ENCODE assay signal across 11 cellular contexts in genomic region chr3:48405343-48405881, GRCh38. TPM values are rescaled to one million over a fixed set of nuclear protein-coding genes. Genes with fewer than 3 reads are reported as not detected.
DNase-seq lines count a peak whose midpoint lies in the region; ATAC-seq and TF ChIP-seq lines count a peak whose summit lies in the region.
"Had no signal": no experiment of that assay in that cellular context is flagged by ENCODE, and none has a peak within 500 bp of the region (broad histone marks: within the 10 kb centered on the region; RNA-seq: fewer than 3 reads in every experiment).

No MANE protein-coding gene starts in this region.

- no peak overlapping the region for H4K91ac ChIP-seq in mesenchymal stem cell (ENCODE audit: low read length)

- no peaks in the 10 kb centered on the region for H3K79me1 ChIP-seq in mesenchymal stem cell (replicated peaks; ENCODE audit: low read length, poor library complexity, severe bottlenecking)

- no peak overlapping the region for H2BK12ac ChIP-seq in mesenchymal stem cell (ENCODE audit: low read length in 2 of 2)

- 77 to 83% methylated on average over 7 to 11 of the region's 13 CpGs for WGBS in body of pancreas, 2 donors
- WGBS in mesenchymal stem cell = 95% methylated on average over 11 of the region's 13 CpGs

- peaks cover 10 to 16% of the 10 kb centered on the region in 2 donors for H3K36me3 ChIP-seq in body of pancreas (replicated peaks in 1 of 2; ENCODE audit: insufficient read depth in 1 of 2, low read depth in 2 of 2)
- no peaks in the 10 kb centered on the region for H3K36me3 ChIP-seq in mucosa of descending colon (ENCODE audit: low read depth)
- peaks cover 45% of the 10 kb centered on the region for H3K36me3 ChIP-seq in thoracic aorta
- H3K36me3 ChIP-seq in mesenchymal stem cell (ENCODE audit: control insufficient read depth in 1 of 2, insufficient read depth in 2 of 2, low read depth in 1 of 2, low read length in 2 of 2) = peaks cover 60 to 78% of the 10 kb centered on the region in 2 experiments

- TF ChIP-seq CTCF in body of pancreas (IDR thresholded peaks at IDR 0.05) (no peak), mucosa of descending colon (IDR thresholded peaks at IDR 0.05) (no peak), thoracic aorta (IDR thresholded peaks at IDR 0.05) (no peak)

- H3K4me1 ChIP-seq in body of pancreas = peaks cover 13% of the 10 kb centered on the region
- H3K4me1 ChIP-seq in mucosa of descending colon (ENCODE audit: low read depth) = no peaks in the 10 kb centered on the region
- H3K4me1 ChIP-seq in thoracic aorta (ENCODE audit: control insufficient read depth in 1 of 2, low read depth in 2 of 2) = peaks cover 27 to 51% of the 10 kb centered on the region in 2 donors
- peaks cover 6% of the 10 kb centered on the region for H3K4me1 ChIP-seq in mesenchymal stem cell (ENCODE audit: control insufficient read depth, insufficient read depth, low read depth, low read length)

- H3K9me3 Mint-ChIP-seq in activated T-cell treated with anti-CD3 and anti-CD28 coated beads, Interleukin-2, amount 50 U/mL, for 24 hours = no peaks in the 10 kb centered on the region
- H3K9me3 Mint-ChIP-seq: dendritic cell treated with granulocyte-macrophage colony-stimulating factor and Interleukin-4, amounts not matched to agents 40 ng/mL and 50 ng/mL, for 4 days had no signal

- no peaks in the 10 kb centered on the region for H3K9me3 ChIP-seq in body of pancreas
- no peaks in the 10 kb centered on the region for H3K9me3 ChIP-seq in mucosa of descending colon
- H3K9me3 ChIP-seq in thoracic aorta = no peaks in the 10 kb centered on the region
- no peaks in the 10 kb centered on the region for H3K9me3 ChIP-seq in mesenchymal stem cell (ENCODE audit: control insufficient read depth, low read length)
- H3K9me3 ChIP-seq: SK-N-SH had no signal

- no peaks in the 10 kb centered on the region for H3K36me3 Mint-ChIP-seq in activated T-cell treated with anti-CD3 and anti-CD28 coated beads, Interleukin-2, amount 50 U/mL, for 24 hours (ENCODE audit: low read depth)

- TF ChIP-seq POLR2A in body of pancreas (IDR thresholded peaks at IDR 0.05) = no peak

- H3K27ac ChIP-seq in body of pancreas (no peak overlapping the region), thoracic aorta (peak overlapping the region; percentile 92 to 95), mesenchymal stem cell (ENCODE audit: low read length, poor library complexity, severe bottlenecking) (no peak overlapping the region)

- intact Hi-C loops in body of pancreas (cut with DNase I) (no loop called here), mucosa of descending colon (cut with DNase I, micrococcal nuclease) (no loop called here)

- no peak overlapping the region for H2BK15ac ChIP-seq in mesenchymal stem cell (ENCODE audit: low read depth, poor library complexity, severe bottlenecking)

- no peak overlapping the region for H2BK120ac ChIP-seq in mesenchymal stem cell (ENCODE audit: low read depth, low read length)

- peak; percentile 22 for DNase-seq in activated T-cell treated with anti-CD3 and anti-CD28 coated beads, Interleukin-2, amount 50 U/mL, for 24 hours
- no peak for DNase-seq in activated T-cell treated with anti-CD3 and anti-CD28 coated beads for 4 hours
- DNase-seq in body of pancreas = peak; percentile 1 to 12 (median 6)
- DNase-seq in mucosa of descending colon = peak in 2 of 3 donors; percentile 1 to 20
- no peak for DNase-seq in thoracic aorta (ENCODE audit: low spot score)
- DNase-seq in mesenchymal stem cell = no peak
- DNase-seq: NCI-H2171 treated with DMSO at 0.1 percent for 48 hours, SK-N-SH had no signal

- no peak overlapping the region for H3K14ac ChIP-seq in mesenchymal stem cell (ENCODE audit: low read length in 2 of 2)

- H3K9ac ChIP-seq in mesenchymal stem cell (ENCODE audit: low read length) = no peak overlapping the region
- H3K9ac ChIP-seq: SK-N-SH had no signal

- H4K8ac ChIP-seq in mesenchymal stem cell (ENCODE audit: low read length) = no peak overlapping the region

- no peak overlapping the region for H3K4ac ChIP-seq in mesenchymal stem cell (ENCODE audit: low read depth in 1 of 2, low read length in 2 of 2)

- H3K4me2 ChIP-seq in mesenchymal stem cell (ENCODE audit: low read length, poor library complexity, severe bottlenecking) = no peak overlapping the region
- H3K4me2 ChIP-seq: SK-N-SH had no signal

- H3K27me3 ChIP-seq in body of pancreas (no peaks in the 10 kb centered on the region), thoracic aorta (replicated peaks; ENCODE audit: insufficient read depth) (no peaks in the 10 kb centered on the region), mesenchymal stem cell (ENCODE audit: control insufficient read depth in 1 of 2, insufficient read depth in 1 of 2, low read length in 2 of 2) (no peaks in the 10 kb centered on the region)

- no peak overlapping the region for H3K4me3 Mint-ChIP-seq in activated T-cell treated with anti-CD3 and anti-CD28 coated beads, Interleukin-2, amount 50 U/mL, for 24 hours
- H3K4me3 Mint-ChIP-seq: dendritic cell treated with granulocyte-macrophage colony-stimulating factor and Interleukin-4, amounts not matched to agents 40 ng/mL and 50 ng/mL, for 4 days had no signal

- H3K23ac ChIP-seq in mesenchymal stem cell (ENCODE audit: low read length in 2 of 2) = peak overlapping the region in 1 of 2 experiments; percentile 23

- H3K27me3 Mint-ChIP-seq in activated T-cell treated with anti-CD3 and anti-CD28 coated beads, Interleukin-2, amount 50 U/mL, for 24 hours = no peaks in the 10 kb centered on the region
- H3K27me3 Mint-ChIP-seq: dendritic cell treated with granulocyte-macrophage colony-stimulating factor and Interleukin-4, amounts not matched to agents 40 ng/mL and 50 ng/mL, for 4 days had no signal

- ATAC-seq in body of pancreas = no peak
- no peak for ATAC-seq in mucosa of descending colon
- no peak for ATAC-seq in thoracic aorta (ENCODE audit: insufficient number of reproducible peaks, low FRiP score, low read depth)
- ATAC-seq in HG03469 (IDR thresholded peaks at IDR 0.05; ENCODE audit: unreplicated experiment) = no peak
- no peak for ATAC-seq in GM19467 (IDR thresholded peaks at IDR 0.05; ENCODE audit: unreplicated experiment)

- H2AFZ ChIP-seq in mesenchymal stem cell (ENCODE audit: low read depth, low read length) = no peak overlapping the region

- H3K4me1 Mint-ChIP-seq in activated T-cell treated with anti-CD3 and anti-CD28 coated beads, Interleukin-2, amount 50 U/mL, for 24 hours (ENCODE audit: low read depth) = no peaks in the 10 kb centered on the region

- H3K27ac Mint-ChIP-seq in activated T-cell treated with anti-CD3 and anti-CD28 coated beads, Interleukin-2, amount 50 U/mL, for 24 hours = no peak overlapping the region
- H3K27ac Mint-ChIP-seq: dendritic cell treated with granulocyte-macrophage colony-stimulating factor and Interleukin-4, amounts not matched to agents 40 ng/mL and 50 ng/mL, for 4 days had no signal

- no peak overlapping the region for H3K18ac ChIP-seq in mesenchymal stem cell (ENCODE audit: low read depth in 1 of 2, low read length in 2 of 2)

- H2AK5ac ChIP-seq in mesenchymal stem cell (ENCODE audit: low read length, severe bottlenecking) = no peak overlapping the region

- H2BK5ac ChIP-seq in mesenchymal stem cell (ENCODE audit: low read depth, low read length, poor library complexity, severe bottlenecking) = no peak overlapping the region

- no peak overlapping the region for H3K4me3 ChIP-seq in body of pancreas
- no peak overlapping the region for H3K4me3 ChIP-seq in mucosa of descending colon
- no peak overlapping the region for H3K4me3 ChIP-seq in thoracic aorta
- no peak overlapping the region for H3K4me3 ChIP-seq in mesenchymal stem cell (ENCODE audit: insufficient read depth in 1 of 2, low read depth in 1 of 2, low read length in 2 of 2)

RNA-seq across cellular contexts. Expression of gene PLXNB1, which starts 24.5 kb away (rescaled TPM):
- total RNA-seq in body of pancreas (100 to 1,000 TPM; 118 to 311 TPM), mucosa of descending colon (100 to 1,000 TPM in 2 of 3 donors, 10 to 100 TPM in 1; 98.1 to 136 (median 127) TPM), thoracic aorta (100 to 1,000 TPM; 177 to 210 TPM)
- polyA plus RNA-seq in mesenchymal stem cell (2013, experiment 1 of 2) = 15.6 TPM
- 12.6 TPM for polyA plus RNA-seq in mesenchymal stem cell (2013, experiment 2 of 2)

RNA-seq across cellular contexts. Expression of gene FBXW12, which starts 33.4 kb away (rescaled TPM):
- total RNA-seq in body of pancreas = 10 to 100 TPM in 1 of 2 donors, 1 to 10 TPM in 1; 3.4 to 23.7 TPM
- total RNA-seq in mucosa of descending colon = not detected
- total RNA-seq in thoracic aorta = not detected
- polyA plus RNA-seq in mesenchymal stem cell (2013, experiment 1 of 2) = 0.03 TPM
- not detected for polyA plus RNA-seq in mesenchymal stem cell (2013, experiment 2 of 2)

RNA-seq across cellular contexts. Expression of gene CCDC51, which starts 34.5 kb away (rescaled TPM):
- total RNA-seq in body of pancreas (1 to 10 TPM in 1 of 2 donors, under 1 TPM in 1; 0.33 to 2.6 TPM), mucosa of descending colon (10 to 100 TPM; 13.0 to 15.3 (median 14.8) TPM), thoracic aorta (10 to 100 TPM in 1 of 2 donors, 1 to 10 TPM in 1; 5.9 to 15.2 TPM)
- 11.4 TPM for polyA plus RNA-seq in mesenchymal stem cell (2013, experiment 1 of 2)
- polyA plus RNA-seq in mesenchymal stem cell (2013, experiment 2 of 2) = 11.7 TPM

RNA-seq across cellular contexts. Expression of gene TMA7, which starts 34.6 kb away (rescaled TPM):
- 100 to 1,000 TPM; 113 to 156 TPM for total RNA-seq in body of pancreas
- 100 to 1,000 TPM; 130 to 193 (median 153) TPM for total RNA-seq in mucosa of descending colon
- total RNA-seq in thoracic aorta = 100 to 1,000 TPM; 112 to 164 TPM
- polyA plus RNA-seq in mesenchymal stem cell (2013, experiment 1 of 2) = 723 TPM
- 747 TPM for polyA plus RNA-seq in mesenchymal stem cell (2013, experiment 2 of 2)

RNA-seq across cellular contexts. Expression of gene ATRIP, which starts 41.1 kb away (rescaled TPM):
- total RNA-seq in body of pancreas (1 to 10 TPM; 2.6 to 4.3 TPM), mucosa of descending colon (1 to 10 TPM; 4.5 to 7.2 (median 6.2) TPM), thoracic aorta (1 to 10 TPM; 4.0 to 8.3 TPM)
- 4.5 TPM for polyA plus RNA-seq in mesenchymal stem cell (2013, experiment 1 of 2)
- polyA plus RNA-seq in mesenchymal stem cell (2013, experiment 2 of 2) = 4.8 TPM

Comparison
In these comparisons a context has a peak if more than half of its experiments do, and no peak if none do; other contexts are left out.
1. DNase-seq: peak in activated T-cell treated with anti-CD3 and anti-CD28 coated beads, Interleukin-2, amount 50 U/mL, for 24 hours (single experiment), body of pancreas (4 of 4) and mucosa of descending colon (2 of 3); none in activated T-cell treated with anti-CD3 and anti-CD28 coated beads for 4 hours (single experiment), thoracic aorta (single experiment) and mesenchymal stem cell (single experiment).
2. H3K27ac ChIP-seq: peak in thoracic aorta (2 of 2); none in body of pancreas (0 of 4) and mesenchymal stem cell (single experiment).
3. RNA of gene FBXW12, which starts 33.4 kb away (total RNA-seq): 3.4 to 23.7 TPM in body of pancreas; not detected in mucosa of descending colon and not detected in thoracic aorta; every median in the first group is over 4 times any median in the second.